Comparison of ENCODE assay signal across 24 cellular contexts in the genomic region with DNA sequence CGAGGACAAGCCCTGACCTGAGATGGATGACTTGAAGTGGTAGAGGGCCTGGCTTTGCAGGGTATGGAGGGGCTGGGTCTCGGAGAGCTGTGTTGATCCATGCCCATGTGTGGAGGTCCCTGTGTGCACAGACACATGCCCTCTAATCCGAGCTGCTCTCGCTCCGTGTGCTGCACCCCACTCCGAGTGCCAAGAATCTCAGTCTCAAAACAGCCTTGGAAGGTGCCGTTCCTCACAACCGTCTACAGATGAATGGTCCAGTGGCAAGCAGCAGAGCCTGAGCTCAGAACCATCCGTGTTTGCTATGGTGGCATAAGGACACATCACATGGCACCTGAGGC.
"Had no signal": no experiment of that assay in that cellular context is flagged by ENCODE, and none has a peak within 500 bp of the region (broad histone marks: within the 10 kb centered on the region; RNA-seq: fewer than 3 reads in every experiment).

No MANE protein-coding gene starts in this region.

- H3K36me3 ChIP-seq: brain microvascular endothelial cell, colonic mucosa, WERI-Rb-1 had no signal

- H3K27ac ChIP-seq: brain microvascular endothelial cell, colonic mucosa, WERI-Rb-1 had no signal

- ATAC-seq: esophagus mucosa had no signal

- H3K27me3 ChIP-seq: brain microvascular endothelial cell, colonic mucosa had no signal

- H3K4me3 ChIP-seq: colonic mucosa had no signal

- H3K4me1 ChIP-seq: colonic mucosa had no signal

- H3K9me3 ChIP-seq: colonic mucosa had no signal

- FAIRE-seq: astrocyte, frontal cortex had no signal

- DNase-seq: activated B cell treated with CpG ODN at 0.5 μM for 24 hours; activated CD4-positive, alpha-beta T cell treated with anti-CD3 and anti-CD28 coated beads for 48 hours; activated CD4-positive, alpha-beta T cell treated with anti-CD3 and anti-CD28 coated beads, Interleukin-2, amount 50 U/mL, for 1 hour; activated CD4-positive, alpha-beta T cell treated with anti-CD3 and anti-CD28 coated beads, Interleukin-2, amount 50 U/mL, for 48 hours; activated CD8-positive, alpha-beta memory T cell treated with anti-CD3 and anti-CD28 coated beads for 24 hours; activated CD8-positive, alpha-beta T cell treated with anti-CD3 and anti-CD28 coated beads for 36 hours; activated effector memory CD4-positive, alpha-beta T cell treated with Interleukin-2 at 50 U/mL for 16 hours; activated gamma-delta T cell treated with Interleukin-2 at 50 U/mL for 16 hours; activated naive CD4-positive, alpha-beta T cell treated with anti-CD3 and anti-CD28 coated beads, Interleukin-2, amount 50 U/mL, for 16 hours; activated naive CD4-positive, alpha-beta T cell treated with Interleukin-2 at 50 U/mL for 16 hours; activated T-cell treated with anti-CD3 and anti-CD28 coated beads, Interleukin-2, amount 50 U/mL, for 4 hours; amniotic stem cell; anterior cingulate cortex; brain microvascular endothelial cell; colonic mucosa; effector memory CD4-positive, alpha-beta T cell; endodermal cell; foreskin fibroblast; SW 1271; T1000; WERI-Rb-1 had no signal
